Comparison of ENCODE assay signal across 27 cellular contexts in genomic region chr6:20148433-20148832, GRCh38.
"Had no signal": no experiment of that assay in that cellular context is flagged by ENCODE, and none has a peak within 500 bp of the region (broad histone marks: within the 10 kb centered on the region; RNA-seq: fewer than 3 reads in every experiment).

No MANE protein-coding gene starts in this region.

- H3K27me3 ChIP-seq: adrenal gland, MG63, SJSA1 had no signal

- H3K4me1 ChIP-seq: adrenal gland had no signal

- ATAC-seq: activated CD8-positive, alpha-beta memory T cell treated with anti-CD3 and anti-CD28 coated beads, Interleukin-2, amount 10 ng/mL, durations not matched to agents 7 days and 5 days; Panc1; SK-N-SH treated with all-trans-retinoic acid at 6 μM for 48 hours; WTC11 had no signal

- DNase-seq: activated CD4-positive, alpha-beta T cell treated with anti-CD3 and anti-CD28 coated beads for 48 hours; activated CD4-positive, alpha-beta T cell treated with anti-CD3 and anti-CD28 coated beads, Interleukin-2, amount 50 U/mL, for 4 hours; activated CD4-positive, CD25-positive, alpha-beta regulatory T cell treated with anti-CD3 and anti-CD28 coated beads, Interleukin-2, amount 50 U/mL, for 72 hours; activated CD8-positive, alpha-beta memory T cell treated with anti-CD3 and anti-CD28 coated beads, Interleukin-2, amount 10 ng/mL, durations not matched to agents 7 days and 5 days; activated gamma-delta T cell treated with Interleukin-2 at 50 U/mL for 16 hours; activated naive CD4-positive, alpha-beta T cell treated with anti-CD3 and anti-CD28 coated beads, Interleukin-2, amount 50 U/mL, for 16 hours; activated naive CD8-positive, alpha-beta T cell treated with anti-CD3 and anti-CD28 coated beads, Interleukin-2, amount 10 ng/mL, durations not matched to agents 7 days and 5 days; activated T-cell treated with anti-CD3 and anti-CD28 coated beads, Interleukin-2, amount 50 U/mL, for 24 hours; adrenal gland; anterior cingulate cortex; MG63; MV-4-11; NCI-H1105; NCI-H1436; NCI-H187; NCI-H2081; NCI-H510A treated with DMSO at 0.1 percent for 48 hours; NCI-H69; NK-92 treated with Interleukin-12 subunit alpha and Interleukin-12 subunit beta, amount 100 ng/mL, for 24 hours; OCI-M1; RPMI8226; SHP77; SW 1271 had no signal

- H3K27ac ChIP-seq: adrenal gland, SJSA1 had no signal

- H3K36me3 ChIP-seq: adrenal gland, MG63 had no signal

- H3K9me3 ChIP-seq: adrenal gland, MG63, SJSA1 had no signal

- H3K4me3 ChIP-seq: adrenal gland, MG63, SJSA1 had no signal
